ENCODE assay signal across 8 cellular contexts in genomic region chr5:132437604-132438275, GRCh38. TPM values are rescaled to one million over a fixed set of nuclear protein-coding genes. Genes with fewer than 3 reads are reported as not detected.
DNase-seq lines count a peak whose midpoint lies in the region; ATAC-seq and TF ChIP-seq lines count a peak whose summit lies in the region.

No MANE protein-coding gene starts in this region.

- H3K36me3 ChIP-seq in GM06990 (ENCODE audit: control insufficient read depth, insufficient read depth, low read length), result peaks cover 3% of the 10 kb centered on the region

- H3K4me3 ChIP-seq in GM06990 (replicated peaks; ENCODE audit: low read depth, low read length) (peak overlapping the region; percentile 17; the same call in 1 of the 2 replicates), foreskin fibroblast (ENCODE audit: low read depth in 1 of 2, low read length in 2 of 2) (no peak overlapping the region)

- TF ChIP-seq CTCF in GM06990 (IDR thresholded peaks at IDR 0.05; ENCODE audit: insufficient read depth, low read length, poor library complexity, severe bottlenecking), result no peak
- TF ChIP-seq CTCF in foreskin fibroblast (IDR thresholded peaks at IDR 0.05; ENCODE audit: low read depth, low read length), result no peak

- DNase-seq in GM06990 (ENCODE audit: extremely low read depth, insufficient read length) (peak; percentile 79), M059J (ENCODE audit: low read depth) (peak; percentile 91), foreskin fibroblast (peak; percentile 85 to 91), renal cortical epithelial cell (ENCODE audit: low read depth) (peak; percentile 81), NCI-H146 treated with DMSO at 0.1 percent for 48 hours (lab: John Stamatoyannopoulos, UW; ENCODE audit: unreplicated experiment) (no peak), mesenteric fat pad (ENCODE audit: low spot score) (no peak)
- DNase-seq in activated CD8-positive, alpha-beta memory T cell treated with anti-CD3 and anti-CD28 coated beads, Interleukin-2, amount 50 U/mL, for 48 hours, result peak; percentile 63

- no peaks in the 10 kb centered on the region for H3K27me3 ChIP-seq in GM06990 (replicated peaks; ENCODE audit: control insufficient read depth, insufficient read depth, low read length)

- ATAC-seq in GM21825 (IDR thresholded peaks at IDR 0.05; ENCODE audit: unreplicated experiment), result peak; percentile 80

RNA-seq across cellular contexts. Expression of gene IRF1, which starts 52.8 kb away (rescaled TPM):
- total RNA-seq in M059J (2014; rRNA removed; shearing (Covaris generic)), result 31.7 and 36.1 TPM in 2 replicates
- total RNA-seq in renal cortical epithelial cell (28.7 and 35.1 TPM in 2 replicates), mesenteric fat pad (61.1 TPM)

Comparison
In these comparisons a context has a peak if more than half of its experiments do, and no peak if none do; other contexts are left out.
1. DNase-seq: peak in GM06990 (single experiment), M059J (single experiment), activated CD8-positive, alpha-beta memory T cell treated with anti-CD3 and anti-CD28 coated beads, Interleukin-2, amount 50 U/mL, for 48 hours (single experiment), foreskin fibroblast (2 of 2) and renal cortical epithelial cell (single experiment); none in NCI-H146 treated with DMSO at 0.1 percent for 48 hours (single experiment) and mesenteric fat pad (single experiment).